In the genomic region with DNA sequence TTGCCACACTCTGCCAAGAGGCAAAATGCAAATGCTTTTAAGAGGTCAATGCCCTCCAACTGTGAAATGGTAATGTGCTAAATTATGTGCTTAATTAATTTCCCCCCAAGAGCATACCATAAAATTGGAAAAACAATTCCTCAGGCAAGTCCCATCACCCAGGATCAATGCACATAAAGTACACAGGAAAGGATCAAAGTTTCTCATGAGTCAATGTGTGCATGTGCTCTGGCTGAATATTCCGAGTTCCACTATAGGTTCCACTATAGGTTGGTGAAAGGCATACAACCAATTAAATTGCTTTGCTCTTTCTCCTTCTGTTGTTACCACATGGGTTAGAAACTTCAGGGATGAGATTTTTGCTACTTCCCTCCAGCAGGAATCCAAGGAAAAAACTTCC, we compare ENCODE assay signal across 3 cellular contexts.
A peak's percentile ranks its signal among the peaks of the same experiment; 100 is the strongest.
TF ChIP-seq lines count a peak whose summit lies in the region.

No MANE protein-coding gene starts in this region.

TF ChIP-seq in GM23338, 12 proteins besides CTCF, POLR2A, EP300 and RAD21 (continues in another document):
- no peak for TF ChIP-seq CREB1 (CRISPR knock-in tag; IDR thresholded peaks at IDR 0.05; ENCODE audit: low read depth)
- TF ChIP-seq, protein P1, sequence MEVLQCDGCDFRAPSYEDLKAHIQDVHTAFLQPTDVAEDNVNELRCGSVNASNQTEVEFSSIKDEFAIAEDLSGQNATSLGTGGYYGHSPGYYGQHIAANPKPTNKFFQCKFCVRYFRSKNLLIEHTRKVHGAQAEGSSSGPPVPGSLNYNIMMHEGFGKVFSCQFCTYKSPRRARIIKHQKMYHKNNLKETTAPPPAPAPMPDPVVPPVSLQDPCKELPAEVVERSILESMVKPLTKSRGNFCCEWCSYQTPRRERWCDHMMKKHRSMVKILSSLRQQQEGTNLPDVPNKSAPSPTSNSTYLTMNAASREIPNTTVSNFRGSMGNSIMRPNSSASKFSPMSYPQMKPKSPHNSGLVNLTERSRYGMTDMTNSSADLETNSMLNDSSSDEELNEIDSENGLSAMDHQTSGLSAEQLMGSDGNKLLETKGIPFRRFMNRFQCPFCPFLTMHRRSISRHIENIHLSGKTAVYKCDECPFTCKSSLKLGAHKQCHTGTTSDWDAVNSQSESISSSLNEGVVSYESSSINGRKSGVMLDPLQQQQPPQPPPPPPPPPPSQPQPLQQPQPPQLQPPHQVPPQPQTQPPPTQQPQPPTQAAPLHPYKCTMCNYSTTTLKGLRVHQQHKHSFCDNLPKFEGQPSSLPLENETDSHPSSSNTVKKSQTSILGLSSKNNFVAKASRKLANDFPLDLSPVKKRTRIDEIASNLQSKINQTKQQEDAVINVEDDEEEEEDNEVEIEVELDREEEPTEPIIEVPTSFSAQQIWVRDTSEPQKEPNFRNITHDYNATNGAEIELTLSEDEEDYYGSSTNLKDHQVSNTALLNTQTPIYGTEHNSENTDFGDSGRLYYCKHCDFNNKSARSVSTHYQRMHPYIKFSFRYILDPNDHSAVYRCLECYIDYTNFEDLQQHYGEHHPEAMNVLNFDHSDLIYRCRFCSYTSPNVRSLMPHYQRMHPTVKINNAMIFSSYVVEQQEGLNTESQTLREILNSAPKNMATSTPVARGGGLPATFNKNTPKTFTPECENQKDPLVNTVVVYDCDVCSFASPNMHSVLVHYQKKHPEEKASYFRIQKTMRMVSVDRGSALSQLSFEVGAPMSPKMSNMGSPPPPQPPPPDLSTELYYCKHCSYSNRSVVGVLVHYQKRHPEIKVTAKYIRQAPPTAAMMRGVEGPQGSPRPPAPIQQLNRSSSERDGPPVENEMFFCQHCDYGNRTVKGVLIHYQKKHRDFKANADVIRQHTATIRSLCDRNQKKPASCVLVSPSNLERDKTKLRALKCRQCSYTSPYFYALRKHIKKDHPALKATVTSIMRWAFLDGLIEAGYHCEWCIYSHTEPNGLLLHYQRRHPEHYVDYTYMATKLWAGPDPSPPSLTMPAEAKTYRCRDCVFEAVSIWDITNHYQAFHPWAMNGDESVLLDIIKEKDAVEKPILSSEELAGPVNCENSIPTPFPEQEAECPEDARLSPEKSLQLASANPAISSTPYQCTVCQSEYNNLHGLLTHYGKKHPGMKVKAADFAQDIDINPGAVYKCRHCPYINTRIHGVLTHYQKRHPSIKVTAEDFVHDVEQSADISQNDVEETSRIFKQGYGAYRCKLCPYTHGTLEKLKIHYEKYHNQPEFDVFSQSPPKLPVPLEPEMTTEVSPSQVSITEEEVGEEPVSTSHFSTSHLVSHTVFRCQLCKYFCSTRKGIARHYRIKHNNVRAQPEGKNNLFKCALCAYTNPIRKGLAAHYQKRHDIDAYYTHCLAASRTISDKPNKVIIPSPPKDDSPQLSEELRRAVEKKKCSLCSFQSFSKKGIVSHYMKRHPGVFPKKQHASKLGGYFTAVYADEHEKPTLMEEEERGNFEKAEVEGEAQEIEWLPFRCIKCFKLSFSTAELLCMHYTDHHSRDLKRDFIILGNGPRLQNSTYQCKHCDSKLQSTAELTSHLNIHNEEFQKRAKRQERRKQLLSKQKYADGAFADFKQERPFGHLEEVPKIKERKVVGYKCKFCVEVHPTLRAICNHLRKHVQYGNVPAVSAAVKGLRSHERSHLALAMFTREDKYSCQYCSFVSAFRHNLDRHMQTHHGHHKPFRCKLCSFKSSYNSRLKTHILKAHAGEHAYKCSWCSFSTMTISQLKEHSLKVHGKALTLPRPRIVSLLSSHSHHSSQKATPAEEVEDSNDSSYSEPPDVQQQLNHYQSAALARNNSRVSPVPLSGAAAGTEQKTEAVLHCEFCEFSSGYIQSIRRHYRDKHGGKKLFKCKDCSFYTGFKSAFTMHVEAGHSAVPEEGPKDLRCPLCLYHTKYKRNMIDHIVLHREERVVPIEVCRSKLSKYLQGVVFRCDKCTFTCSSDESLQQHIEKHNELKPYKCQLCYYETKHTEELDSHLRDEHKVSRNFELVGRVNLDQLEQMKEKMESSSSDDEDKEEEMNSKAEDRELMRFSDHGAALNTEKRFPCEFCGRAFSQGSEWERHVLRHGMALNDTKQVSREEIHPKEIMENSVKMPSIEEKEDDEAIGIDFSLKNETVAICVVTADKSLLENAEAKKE (CRISPR knock-in tag; IDR thresholded peaks at IDR 0.05), result no peak
- TF ChIP-seq, protein P2, sequence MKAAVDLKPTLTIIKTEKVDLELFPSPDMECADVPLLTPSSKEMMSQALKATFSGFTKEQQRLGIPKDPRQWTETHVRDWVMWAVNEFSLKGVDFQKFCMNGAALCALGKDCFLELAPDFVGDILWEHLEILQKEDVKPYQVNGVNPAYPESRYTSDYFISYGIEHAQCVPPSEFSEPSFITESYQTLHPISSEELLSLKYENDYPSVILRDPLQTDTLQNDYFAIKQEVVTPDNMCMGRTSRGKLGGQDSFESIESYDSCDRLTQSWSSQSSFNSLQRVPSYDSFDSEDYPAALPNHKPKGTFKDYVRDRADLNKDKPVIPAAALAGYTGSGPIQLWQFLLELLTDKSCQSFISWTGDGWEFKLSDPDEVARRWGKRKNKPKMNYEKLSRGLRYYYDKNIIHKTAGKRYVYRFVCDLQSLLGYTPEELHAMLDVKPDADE (IDR thresholded peaks at IDR 0.05), result no peak

TF ChIP-seq in WTC11, 78 proteins besides CTCF, POLR2A, EP300 and RAD21:
- TF ChIP-seq, protein P3, sequence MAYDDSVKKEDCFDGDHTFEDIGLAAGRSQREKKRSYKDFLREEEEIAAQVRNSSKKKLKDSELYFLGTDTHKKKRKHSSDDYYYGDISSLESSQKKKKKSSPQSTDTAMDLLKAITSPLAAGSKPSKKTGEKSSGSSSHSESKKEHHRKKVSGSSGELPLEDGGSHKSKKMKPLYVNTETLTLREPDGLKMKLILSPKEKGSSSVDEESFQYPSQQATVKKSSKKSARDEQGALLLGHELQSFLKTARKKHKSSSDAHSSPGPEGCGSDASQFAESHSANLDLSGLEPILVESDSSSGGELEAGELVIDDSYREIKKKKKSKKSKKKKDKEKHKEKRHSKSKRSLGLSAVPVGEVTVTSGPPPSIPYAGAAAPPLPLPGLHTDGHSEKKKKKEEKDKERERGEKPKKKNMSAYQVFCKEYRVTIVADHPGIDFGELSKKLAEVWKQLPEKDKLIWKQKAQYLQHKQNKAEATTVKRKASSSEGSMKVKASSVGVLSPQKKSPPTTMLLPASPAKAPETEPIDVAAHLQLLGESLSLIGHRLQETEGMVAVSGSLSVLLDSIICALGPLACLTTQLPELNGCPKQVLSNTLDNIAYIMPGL (CRISPR knock-in tag; IDR thresholded peaks at IDR 0.05), result no peak
- TF ChIP-seq, protein P4, sequence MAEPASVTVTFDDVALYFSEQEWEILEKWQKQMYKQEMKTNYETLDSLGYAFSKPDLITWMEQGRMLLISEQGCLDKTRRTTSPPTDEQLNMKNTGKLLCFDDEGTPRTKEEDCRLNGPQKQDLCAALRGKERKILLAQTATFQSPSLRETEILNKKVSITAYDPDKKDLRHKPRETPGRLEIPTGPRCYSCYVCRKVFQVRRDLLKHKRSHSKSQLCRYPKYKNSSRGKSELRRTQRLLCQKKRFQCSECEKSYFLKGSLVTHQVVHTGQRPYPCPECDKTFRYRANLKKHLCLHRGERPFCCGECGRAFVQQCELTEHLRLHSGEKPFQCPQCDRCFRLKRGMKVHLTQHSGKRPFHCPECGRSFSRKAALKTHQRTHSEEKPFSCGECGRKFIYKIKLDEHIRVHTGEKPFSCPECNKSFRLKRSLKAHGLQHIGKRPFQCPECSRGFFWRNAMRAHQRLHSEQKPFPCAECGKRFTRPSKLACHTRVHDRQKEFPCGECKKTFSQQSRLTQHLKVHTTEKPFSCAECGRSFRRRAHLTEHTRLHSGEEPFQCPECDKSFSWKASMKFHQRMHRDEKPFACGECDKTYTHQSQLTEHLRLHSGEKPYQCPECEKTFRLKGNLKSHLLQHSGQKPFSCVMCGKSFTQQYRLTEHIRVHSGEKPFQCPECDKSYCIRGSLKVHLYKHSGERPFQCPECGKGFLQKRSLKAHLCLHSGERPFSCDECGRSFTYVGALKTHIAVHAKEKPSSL (CRISPR knock-in tag; conservative IDR thresholded peaks at IDR 0.05), result no peak
- no peak for TF ChIP-seq MYBL2 (CRISPR knock-in tag; IDR thresholded peaks at IDR 0.05)

TF ChIP-seq in HepG2, 621 proteins besides CTCF, POLR2A, EP300 and RAD21 (continued from another document):
- TF ChIP-seq, protein P5, sequence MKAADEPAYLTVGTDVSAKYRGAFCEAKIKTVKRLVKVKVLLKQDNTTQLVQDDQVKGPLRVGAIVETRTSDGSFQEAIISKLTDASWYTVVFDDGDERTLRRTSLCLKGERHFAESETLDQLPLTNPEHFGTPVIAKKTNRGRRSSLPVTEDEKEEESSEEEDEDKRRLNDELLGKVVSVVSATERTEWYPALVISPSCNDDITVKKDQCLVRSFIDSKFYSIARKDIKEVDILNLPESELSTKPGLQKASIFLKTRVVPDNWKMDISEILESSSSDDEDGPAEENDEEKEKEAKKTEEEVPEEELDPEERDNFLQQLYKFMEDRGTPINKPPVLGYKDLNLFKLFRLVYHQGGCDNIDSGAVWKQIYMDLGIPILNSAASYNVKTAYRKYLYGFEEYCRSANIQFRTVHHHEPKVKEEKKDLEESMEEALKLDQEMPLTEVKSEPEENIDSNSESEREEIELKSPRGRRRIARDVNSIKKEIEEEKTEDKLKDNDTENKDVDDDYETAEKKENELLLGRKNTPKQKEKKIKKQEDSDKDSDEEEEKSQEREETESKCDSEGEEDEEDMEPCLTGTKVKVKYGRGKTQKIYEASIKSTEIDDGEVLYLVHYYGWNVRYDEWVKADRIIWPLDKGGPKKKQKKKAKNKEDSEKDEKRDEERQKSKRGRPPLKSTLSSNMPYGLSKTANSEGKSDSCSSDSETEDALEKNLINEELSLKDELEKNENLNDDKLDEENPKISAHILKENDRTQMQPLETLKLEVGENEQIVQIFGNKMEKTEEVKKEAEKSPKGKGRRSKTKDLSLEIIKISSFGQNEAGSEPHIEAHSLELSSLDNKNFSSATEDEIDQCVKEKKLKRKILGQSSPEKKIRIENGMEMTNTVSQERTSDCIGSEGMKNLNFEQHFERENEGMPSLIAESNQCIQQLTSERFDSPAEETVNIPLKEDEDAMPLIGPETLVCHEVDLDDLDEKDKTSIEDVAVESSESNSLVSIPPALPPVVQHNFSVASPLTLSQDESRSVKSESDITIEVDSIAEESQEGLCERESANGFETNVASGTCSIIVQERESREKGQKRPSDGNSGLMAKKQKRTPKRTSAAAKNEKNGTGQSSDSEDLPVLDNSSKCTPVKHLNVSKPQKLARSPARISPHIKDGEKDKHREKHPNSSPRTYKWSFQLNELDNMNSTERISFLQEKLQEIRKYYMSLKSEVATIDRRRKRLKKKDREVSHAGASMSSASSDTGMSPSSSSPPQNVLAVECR (CRISPR knock-in tag; IDR thresholded peaks at IDR 0.05; ENCODE audit: borderline replicate concordance), result no peak
- no peak for TF ChIP-seq ZNF572 (CRISPR knock-in tag; IDR thresholded peaks at IDR 0.05)
- TF ChIP-seq, protein P6, sequence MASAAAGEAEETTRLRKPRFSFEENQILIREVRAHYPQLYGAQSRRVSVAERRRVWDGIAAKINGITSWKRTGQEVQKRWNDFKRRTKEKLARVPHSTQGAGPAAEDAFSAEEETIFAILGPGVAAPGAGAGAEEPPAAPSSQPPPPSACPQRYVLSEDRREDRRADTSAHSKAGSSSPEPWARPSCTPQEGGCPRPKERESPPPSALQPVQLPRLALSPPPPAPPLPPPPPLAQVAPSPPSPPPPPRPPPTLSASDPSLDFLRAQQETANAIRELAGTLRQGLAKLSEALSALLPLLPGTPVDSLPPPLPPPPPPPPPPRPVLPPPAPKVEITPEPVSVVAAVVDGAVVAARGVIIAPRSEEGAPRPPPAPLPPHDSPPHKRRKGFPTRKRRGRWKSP (CRISPR knock-in tag; IDR thresholded peaks at IDR 0.05), result no peak
- TF ChIP-seq PHB2 (IDR thresholded peaks at IDR 0.05; ENCODE audit: partially characterized antibody), result no peak
- no peak for TF ChIP-seq SRSF1 (optimal IDR thresholded peaks at IDR 0.05; ENCODE audit: low read depth, low read length)
- TF ChIP-seq SALL1 (CRISPR knock-in tag; IDR thresholded peaks at IDR 0.05), result no peak
- TF ChIP-seq ZBTB20 (CRISPR knock-in tag; IDR thresholded peaks at IDR 0.05; ENCODE audit: borderline replicate concordance, low read depth), result peak; percentile 82; the same call in 1 of the 2 replicates
- TF ChIP-seq ZNF441 (CRISPR knock-in tag; IDR thresholded peaks at IDR 0.05; ENCODE audit: borderline replicate concordance), result no peak
- no peak for TF ChIP-seq ZNF264 (CRISPR knock-in tag; IDR thresholded peaks at IDR 0.05)
- TF ChIP-seq HNF4A (CRISPR knock-in tag; IDR thresholded peaks at IDR 0.05), result peak; percentile 33; the same call in 1 of the 2 replicates
- TF ChIP-seq, protein P7, sequence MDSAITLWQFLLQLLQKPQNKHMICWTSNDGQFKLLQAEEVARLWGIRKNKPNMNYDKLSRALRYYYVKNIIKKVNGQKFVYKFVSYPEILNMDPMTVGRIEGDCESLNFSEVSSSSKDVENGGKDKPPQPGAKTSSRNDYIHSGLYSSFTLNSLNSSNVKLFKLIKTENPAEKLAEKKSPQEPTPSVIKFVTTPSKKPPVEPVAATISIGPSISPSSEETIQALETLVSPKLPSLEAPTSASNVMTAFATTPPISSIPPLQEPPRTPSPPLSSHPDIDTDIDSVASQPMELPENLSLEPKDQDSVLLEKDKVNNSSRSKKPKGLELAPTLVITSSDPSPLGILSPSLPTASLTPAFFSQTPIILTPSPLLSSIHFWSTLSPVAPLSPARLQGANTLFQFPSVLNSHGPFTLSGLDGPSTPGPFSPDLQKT (CRISPR knock-in tag; IDR thresholded peaks at IDR 0.05; ENCODE audit: borderline replicate concordance), result no peak
- TF ChIP-seq, protein P8, sequence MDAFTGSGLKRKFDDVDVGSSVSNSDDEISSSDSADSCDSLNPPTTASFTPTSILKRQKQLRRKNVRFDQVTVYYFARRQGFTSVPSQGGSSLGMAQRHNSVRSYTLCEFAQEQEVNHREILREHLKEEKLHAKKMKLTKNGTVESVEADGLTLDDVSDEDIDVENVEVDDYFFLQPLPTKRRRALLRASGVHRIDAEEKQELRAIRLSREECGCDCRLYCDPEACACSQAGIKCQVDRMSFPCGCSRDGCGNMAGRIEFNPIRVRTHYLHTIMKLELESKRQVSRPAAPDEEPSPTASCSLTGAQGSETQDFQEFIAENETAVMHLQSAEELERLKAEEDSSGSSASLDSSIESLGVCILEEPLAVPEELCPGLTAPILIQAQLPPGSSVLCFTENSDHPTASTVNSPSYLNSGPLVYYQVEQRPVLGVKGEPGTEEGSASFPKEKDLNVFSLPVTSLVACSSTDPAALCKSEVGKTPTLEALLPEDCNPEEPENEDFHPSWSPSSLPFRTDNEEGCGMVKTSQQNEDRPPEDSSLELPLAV (CRISPR knock-in tag; conservative IDR thresholded peaks at IDR 0.05; ENCODE audit: low read depth), result no peak
